In the genomic region with DNA sequence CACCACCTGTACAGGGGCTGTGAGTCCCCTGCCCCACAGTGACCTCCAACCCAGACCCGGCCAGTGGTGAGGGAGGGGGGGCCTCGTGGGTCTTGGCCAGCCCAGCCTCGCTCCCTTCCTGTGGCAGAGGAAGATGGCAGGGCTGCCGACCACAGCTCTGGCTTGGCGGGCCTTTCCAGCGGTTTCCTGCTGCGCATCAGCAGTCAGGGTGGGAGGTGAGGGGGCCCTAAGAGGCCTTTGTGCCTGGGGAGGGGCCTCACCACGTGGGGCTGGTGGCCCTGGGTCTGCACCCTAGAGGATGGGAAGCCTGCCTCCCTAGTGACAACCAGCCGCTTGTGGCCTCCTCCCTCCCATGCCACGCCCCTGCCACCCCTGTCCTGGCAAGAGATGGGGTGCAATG, we compare ENCODE assay signal across 23 cellular contexts.
"Had no signal": no experiment of that assay in that cellular context is flagged by ENCODE, and none has a peak within 500 bp of the region (broad histone marks: within the 10 kb centered on the region; RNA-seq: fewer than 3 reads in every experiment).

No MANE protein-coding gene starts in this region.

- H3K9me3 Mint-ChIP-seq: activated CD4-positive, alpha-beta memory T cell treated with anti-CD3 and anti-CD28 coated beads, Interleukin-2, amount 10 ng/mL, durations not matched to agents 7 days and 5 days; activated CD4-positive, alpha-beta T cell treated with anti-CD3 and anti-CD28 coated beads, Interleukin-2, amount 10 ng/mL, durations not matched to agents 7 days and 5 days; activated naive CD4-positive, alpha-beta T cell treated with anti-CD3 and anti-CD28 coated beads, Interleukin-2, amount 10 ng/mL, durations not matched to agents 7 days and 5 days; activated naive CD4-positive, alpha-beta T cell treated with anti-CD3 and anti-CD28 coated beads, Interleukin-2, amount 50 U/mL, for 72 hours; activated naive CD8-positive, alpha-beta T cell treated with anti-CD3 and anti-CD28 coated beads, Interleukin-2, amount 10 ng/mL, durations not matched to agents 7 days and 5 days; activated T-cell treated with anti-CD3 and anti-CD28 coated beads, Interleukin-2, amount 50 U/mL, for 24 hours; activated T-cell treated with anti-CD3 and anti-CD28 coated beads, Interleukin-2, amount 50 U/mL, for 72 hours had no signal

- H3K27me3 Mint-ChIP-seq: activated CD4-positive, alpha-beta memory T cell treated with anti-CD3 and anti-CD28 coated beads, Interleukin-2, amount 10 ng/mL, durations not matched to agents 7 days and 5 days; activated CD4-positive, alpha-beta T cell treated with anti-CD3 and anti-CD28 coated beads, Interleukin-2, amount 10 ng/mL, durations not matched to agents 7 days and 5 days; activated naive CD4-positive, alpha-beta T cell treated with anti-CD3 and anti-CD28 coated beads, Interleukin-2, amount 10 ng/mL, durations not matched to agents 7 days and 5 days; activated naive CD8-positive, alpha-beta T cell treated with anti-CD3 and anti-CD28 coated beads, Interleukin-2, amount 10 ng/mL, durations not matched to agents 7 days and 5 days had no signal

- H3K9me3 ChIP-seq: colonic mucosa, esophagus squamous epithelium, gastroesophageal sphincter had no signal

- H3K36me3 Mint-ChIP-seq: activated naive CD4-positive, alpha-beta T cell treated with anti-CD3 and anti-CD28 coated beads, Interleukin-2, amount 10 ng/mL, durations not matched to agents 7 days and 5 days; activated naive CD4-positive, alpha-beta T cell treated with anti-CD3 and anti-CD28 coated beads, Interleukin-2, amount 50 U/mL, for 72 hours; activated naive CD8-positive, alpha-beta T cell treated with anti-CD3 and anti-CD28 coated beads, Interleukin-2, amount 10 ng/mL, durations not matched to agents 7 days and 5 days had no signal

- H3K36me3 ChIP-seq: colonic mucosa, esophagus squamous epithelium, gastroesophageal sphincter had no signal

- H3K4me3 Mint-ChIP-seq: activated CD4-positive, alpha-beta memory T cell treated with anti-CD3 and anti-CD28 coated beads, Interleukin-2, amount 10 ng/mL, durations not matched to agents 7 days and 5 days; activated CD4-positive, alpha-beta T cell treated with anti-CD3 and anti-CD28 coated beads, Interleukin-2, amount 10 ng/mL, durations not matched to agents 7 days and 5 days; activated naive CD4-positive, alpha-beta T cell treated with anti-CD3 and anti-CD28 coated beads, Interleukin-2, amount 10 ng/mL, durations not matched to agents 7 days and 5 days; activated naive CD8-positive, alpha-beta T cell treated with anti-CD3 and anti-CD28 coated beads, Interleukin-2, amount 10 ng/mL, durations not matched to agents 7 days and 5 days; activated T-cell treated with anti-CD3 and anti-CD28 coated beads, Interleukin-2, amount 50 U/mL, for 24 hours; activated T-cell treated with anti-CD3 and anti-CD28 coated beads, Interleukin-2, amount 50 U/mL, for 72 hours had no signal

- DNase-seq: activated CD4-positive, alpha-beta memory T cell treated with anti-CD3 and anti-CD28 coated beads, Interleukin-2, amount 10 ng/mL, durations not matched to agents 7 days and 5 days; activated CD4-positive, alpha-beta T cell treated with anti-CD3 and anti-CD28 coated beads for 1 hour; activated CD4-positive, alpha-beta T cell treated with anti-CD3 and anti-CD28 coated beads for 4 hours; activated CD4-positive, alpha-beta T cell treated with anti-CD3 and anti-CD28 coated beads, Interleukin-2, amount 10 ng/mL, durations not matched to agents 7 days and 5 days; activated CD4-positive, alpha-beta T cell treated with anti-CD3 and anti-CD28 coated beads, Interleukin-2, amount 50 U/mL, for 4 hours; activated CD8-positive, alpha-beta memory T cell treated with anti-CD3 and anti-CD28 coated beads, Interleukin-2, amount 50 U/mL, for 48 hours; activated gamma-delta T cell; activated naive CD4-positive, alpha-beta T cell; activated naive CD4-positive, alpha-beta T cell treated with anti-CD3 and anti-CD28 coated beads, Interleukin-2, amount 10 ng/mL, durations not matched to agents 7 days and 5 days; activated naive CD8-positive, alpha-beta T cell treated with anti-CD3 and anti-CD28 coated beads, Interleukin-2, amount 10 ng/mL, durations not matched to agents 7 days and 5 days; activated T-cell treated with anti-CD3 and anti-CD28 coated beads for 4 hours; activated T-cell treated with anti-CD3 and anti-CD28 coated beads, Interleukin-2, amount 50 U/mL, for 24 hours; activated T-cell treated with anti-CD3 and anti-CD28 coated beads, Interleukin-2, amount 50 U/mL, for 72 hours; central memory CD4-positive, alpha-beta T cell; cerebellar nuclear complex; colonic mucosa; effector CD8-positive, alpha-beta T cell; esophagus squamous epithelium; foreskin melanocyte; T-helper 2 cell had no signal

- ATAC-seq: activated naive CD4-positive, alpha-beta T cell treated with anti-CD3 and anti-CD28 coated beads, Interleukin-2, amount 50 U/mL, for 72 hours; activated T-cell treated with anti-CD3 and anti-CD28 coated beads, Interleukin-2, amount 50 U/mL, for 72 hours; gastroesophageal sphincter had no signal

- H3K4me3 ChIP-seq: colonic mucosa, esophagus squamous epithelium, gastroesophageal sphincter had no signal

- H3K27me3 ChIP-seq: colonic mucosa had no signal

- H3K27ac ChIP-seq: colonic mucosa, epithelial cell of prostate, esophagus squamous epithelium, gastroesophageal sphincter had no signal

- H3K27ac Mint-ChIP-seq: activated CD4-positive, alpha-beta memory T cell treated with anti-CD3 and anti-CD28 coated beads, Interleukin-2, amount 10 ng/mL, durations not matched to agents 7 days and 5 days; activated CD4-positive, alpha-beta T cell treated with anti-CD3 and anti-CD28 coated beads, Interleukin-2, amount 10 ng/mL, durations not matched to agents 7 days and 5 days; activated naive CD4-positive, alpha-beta T cell treated with anti-CD3 and anti-CD28 coated beads, Interleukin-2, amount 10 ng/mL, durations not matched to agents 7 days and 5 days; activated naive CD4-positive, alpha-beta T cell treated with anti-CD3 and anti-CD28 coated beads, Interleukin-2, amount 50 U/mL, for 72 hours; activated naive CD8-positive, alpha-beta T cell treated with anti-CD3 and anti-CD28 coated beads, Interleukin-2, amount 10 ng/mL, durations not matched to agents 7 days and 5 days; activated T-cell treated with anti-CD3 and anti-CD28 coated beads, Interleukin-2, amount 50 U/mL, for 24 hours; activated T-cell treated with anti-CD3 and anti-CD28 coated beads, Interleukin-2, amount 50 U/mL, for 72 hours had no signal

- H3K4me1 ChIP-seq: colonic mucosa, gastroesophageal sphincter had no signal

- H3K4me1 Mint-ChIP-seq: activated CD4-positive, alpha-beta memory T cell treated with anti-CD3 and anti-CD28 coated beads, Interleukin-2, amount 10 ng/mL, durations not matched to agents 7 days and 5 days; activated CD4-positive, alpha-beta T cell treated with anti-CD3 and anti-CD28 coated beads, Interleukin-2, amount 10 ng/mL, durations not matched to agents 7 days and 5 days; activated naive CD4-positive, alpha-beta T cell treated with anti-CD3 and anti-CD28 coated beads, Interleukin-2, amount 10 ng/mL, durations not matched to agents 7 days and 5 days; activated naive CD8-positive, alpha-beta T cell treated with anti-CD3 and anti-CD28 coated beads, Interleukin-2, amount 10 ng/mL, durations not matched to agents 7 days and 5 days had no signal
